14 cellular contexts compared by ENCODE assay signal in the genomic region with DNA sequence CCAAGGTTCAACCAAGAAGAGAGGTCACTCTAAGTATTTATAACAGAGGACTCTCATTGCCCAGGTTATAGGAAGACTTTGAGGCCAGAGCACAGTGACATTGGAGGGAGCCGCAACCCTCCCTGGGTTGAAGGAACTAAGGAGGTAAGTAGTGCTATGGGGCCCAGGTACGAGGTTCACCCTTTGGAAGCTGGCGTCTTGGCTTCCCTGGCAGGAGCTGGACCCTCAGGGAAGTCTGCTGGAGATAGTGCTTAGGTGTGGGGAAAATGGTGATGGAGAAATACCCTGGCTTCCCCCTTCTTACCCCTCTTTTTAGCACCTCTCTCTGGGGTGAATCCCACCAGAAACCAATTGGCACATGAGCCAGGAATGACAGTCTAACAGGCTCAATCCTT.
DNase-seq lines count a peak whose midpoint lies in the region; ATAC-seq and TF ChIP-seq lines count a peak whose summit lies in the region.
"Had no signal": no experiment of that assay in that cellular context is flagged by ENCODE, and none has a peak within 500 bp of the region (broad histone marks: within the 10 kb centered on the region; RNA-seq: fewer than 3 reads in every experiment).

No MANE protein-coding gene starts in this region.

- TF ChIP-seq CTCF in ascending aorta (IDR thresholded peaks at IDR 0.05) (no peak), esophagus muscularis mucosa (IDR thresholded peaks at IDR 0.05) (no peak), gastrocnemius medialis (IDR thresholded peaks at IDR 0.05 in 4 of 5, conservative IDR thresholded peaks at IDR 0.05 in 1 of 5) (no peak), lower leg skin (IDR thresholded peaks at IDR 0.05) (no peak)

- H3K27me3 ChIP-seq in ascending aorta (no peaks in the 10 kb centered on the region), esophagus muscularis mucosa (no peaks in the 10 kb centered on the region), gastrocnemius medialis (no peaks in the 10 kb centered on the region)

- TF ChIP-seq POLR2A in esophagus muscularis mucosa (IDR thresholded peaks at IDR 0.05; ENCODE audit: low read depth) (no peak), gastrocnemius medialis (IDR thresholded peaks at IDR 0.05) (no peak), lower leg skin (IDR thresholded peaks at IDR 0.05) (no peak)

- H3K36me3 ChIP-seq in ascending aorta (no peaks in the 10 kb centered on the region), esophagus muscularis mucosa (no peaks in the 10 kb centered on the region), gastrocnemius medialis (no peaks in the 10 kb centered on the region)

- no peak for ATAC-seq in gastrocnemius medialis
- no peak for ATAC-seq in esophagus mucosa
- ATAC-seq: HepG2 had no signal

- 85% methylated on average over 2 of the region's 3 CpGs for WGBS in esophagus muscularis mucosa
- 85 to 93% methylated on average over 3 of the region's 3 CpGs for WGBS in lower leg skin, 2 donors

- H3K27ac ChIP-seq in ascending aorta (peak overlapping the region; percentile 65 to 68), esophagus muscularis mucosa (replicated peaks in 1 of 4) (no peak overlapping the region), gastrocnemius medialis (peak overlapping the region in 3 of 4 donors; percentile 69 to 75 (median 74))
- H3K27ac ChIP-seq: C4-2B had no signal

- DNase-seq in ascending aorta (ENCODE audit: low spot score in 2 of 2) (peak in 1 of 2 donors; percentile 46), esophagus muscularis mucosa (ENCODE audit: extremely low spot score) (peak; percentile 66), gastrocnemius medialis (no peak), ureter (ENCODE audit: low spot score) (peak; percentile 5), lower leg skin (ENCODE audit: low spot score in 2 of 2) (no peak)
- DNase-seq in activated naive CD4-positive, alpha-beta T cell treated with anti-CD3 and anti-CD28 coated beads, Interleukin-2, amount 50 U/mL, for 16 hours: no peak
- DNase-seq: CD4-positive, alpha-beta memory T cell; DND-41; GDM1; HCEC 1CT; HFFc6 had no signal

- in situ Hi-C loops in gastrocnemius medialis (cut with MboI; ENCODE audit: low sequenced_read_pairs in 4 of 4): no loop called here

- H3K9me3 ChIP-seq in ascending aorta (no peaks in the 10 kb centered on the region), esophagus muscularis mucosa (no peaks in the 10 kb centered on the region), gastrocnemius medialis (no peaks in the 10 kb centered on the region)

- no peak for TF ChIP-seq EP300 in esophagus muscularis mucosa (IDR thresholded peaks at IDR 0.05)

- peaks cover 6 to 40% of the 10 kb centered on the region in 2 donors for H3K4me1 ChIP-seq in ascending aorta
- H3K4me1 ChIP-seq in esophagus muscularis mucosa: peaks cover 17 to 46% (median 26%) of the 10 kb centered on the region in 4 donors
- H3K4me1 ChIP-seq in gastrocnemius medialis: peaks cover 9 to 16% of the 10 kb centered on the region in 2 donors

- no peak overlapping the region for H3K4me3 ChIP-seq in ascending aorta
- H3K4me3 ChIP-seq in esophagus muscularis mucosa: no peak overlapping the region
- no peak overlapping the region for H3K4me3 ChIP-seq in gastrocnemius medialis
- no peak overlapping the region for H3K4me3 ChIP-seq in lower leg skin (ENCODE audit: low read depth, poor library complexity, severe bottlenecking)

- intact Hi-C loops in ascending aorta (cut with DNase I) (loop anchor here (5.0 to 10.0 kb wide), 4 partner anchors 102 to 341 kb away; no protein-coding TSS in a partner anchor), esophagus muscularis mucosa (cut with DNase I) (no loop called here), gastrocnemius medialis (cut with DNase I; ENCODE audit: low total_unique reads) (no loop called here), lower leg skin (cut with DNase I; ENCODE audit: low total_unique reads) (no loop called here)

Comparison
In these comparisons a context has a peak if more than half of its experiments do, and no peak if none do; other contexts are left out.
1. DNase-seq: peak in esophagus muscularis mucosa (single experiment) and ureter (single experiment); none in gastrocnemius medialis (0 of 2), lower leg skin (0 of 2) and activated naive CD4-positive, alpha-beta T cell treated with anti-CD3 and anti-CD28 coated beads, Interleukin-2, amount 50 U/mL, for 16 hours (single experiment).
2. H3K27ac ChIP-seq: peak in ascending aorta (2 of 2) and gastrocnemius medialis (3 of 4); none in esophagus muscularis mucosa (0 of 4).